8 cellular contexts compared by ENCODE assay signal in genomic region chr1:235328271-235329138, GRCh38. TPM values are rescaled to one million over a fixed set of nuclear protein-coding genes. Genes with fewer than 3 reads are reported as not detected.
A peak's percentile ranks its signal among the peaks of the same experiment; 100 is the strongest.
DNase-seq lines count a peak whose midpoint lies in the region; ATAC-seq and TF ChIP-seq lines count a peak whose summit lies in the region.

Gene GGPS1, plus strand, starts transcription at chr1:235328570. Its CDS starts 6,695 bp downstream, at chr1:235335265.

- no peaks in the 10 kb centered on the region for H3K27me3 Mint-ChIP-seq in activated T-cell treated with anti-CD3 and anti-CD28 coated beads, Interleukin-2, amount 50 U/mL, for 24 hours

- H3K4me1 ChIP-seq in esophagus (ENCODE audit: control insufficient read depth in 2 of 2, insufficient read depth in 2 of 2, low read length in 1 of 2) = no peaks in the 10 kb centered on the region
- peaks cover 17 to 28% of the 10 kb centered on the region in 2 donors for H3K4me1 ChIP-seq in mucosa of rectum (ENCODE audit: control insufficient read depth in 2 of 2, insufficient read depth in 2 of 2, low read length in 2 of 2)

- peak within 1 kb of the TSS; percentile 90 to 95 for H3K9ac ChIP-seq in mucosa of rectum (ENCODE audit: low read depth in 1 of 2, low read length in 2 of 2)

- H3K4me1 Mint-ChIP-seq in activated T-cell treated with anti-CD3 and anti-CD28 coated beads, Interleukin-2, amount 50 U/mL, for 24 hours (ENCODE audit: low read depth) = peaks cover 49% of the 10 kb centered on the region

- no peaks in the 10 kb centered on the region for H3K9me3 Mint-ChIP-seq in activated T-cell treated with anti-CD3 and anti-CD28 coated beads, Interleukin-2, amount 50 U/mL, for 24 hours

- H3K4me3 Mint-ChIP-seq in activated T-cell treated with anti-CD3 and anti-CD28 coated beads, Interleukin-2, amount 50 U/mL, for 24 hours = no peak within 1 kb of the TSS

- ATAC-seq in GM21737 (IDR thresholded peaks at IDR 0.05; ENCODE audit: unreplicated experiment) = peak; percentile 67

- 0% methylated on average over 54 of the region's 54 CpGs for WGBS in esophagus, 2 donors

- H3K27ac Mint-ChIP-seq in activated T-cell treated with anti-CD3 and anti-CD28 coated beads, Interleukin-2, amount 50 U/mL, for 24 hours = no peak within 1 kb of the TSS

- peak; percentile 100 for DNase-seq in DMS79 (lab: John Stamatoyannopoulos, UW)
- peak; percentile 99 for DNase-seq in KG1 (lab: John Stamatoyannopoulos, UW)
- DNase-seq in activated T-cell treated with anti-CD3 and anti-CD28 coated beads, Interleukin-2, amount 50 U/mL, for 24 hours = peak; percentile 98
- peak; percentile 99 for DNase-seq in stimulated activated CD8-positive, alpha-beta memory T cell treated with anti-CD3 and anti-CD28 coated beads, Interleukin-4, amount 100 ng/mL, for 48 hours

- H3K9me3 ChIP-seq in esophagus (ENCODE audit: control insufficient read depth in 2 of 2, insufficient read depth in 1 of 2, low read depth in 1 of 2, low read length in 1 of 2) (no peaks in the 10 kb centered on the region), mucosa of rectum (ENCODE audit: control insufficient read depth in 2 of 2, low read length in 2 of 2) (no peaks in the 10 kb centered on the region)

- H3K36me3 ChIP-seq in esophagus (ENCODE audit: control insufficient read depth in 2 of 2, insufficient read depth in 2 of 2, low read length in 1 of 2) (no peaks in the 10 kb centered on the region), mucosa of rectum (ENCODE audit: control insufficient read depth in 2 of 2, insufficient read depth in 2 of 2, low read length in 2 of 2) (no peaks in the 10 kb centered on the region)

- H3K27ac ChIP-seq in esophagus (ENCODE audit: low read depth in 2 of 2, low read length in 1 of 2) = peak within 1 kb of the TSS; percentile 96 to 97
- H3K27ac ChIP-seq in mucosa of rectum (ENCODE audit: low read depth in 2 of 2, low read length in 2 of 2) = peak within 1 kb of the TSS; percentile 95 to 96

- H3K27me3 ChIP-seq in esophagus (ENCODE audit: control insufficient read depth in 1 of 2, insufficient read depth in 2 of 2, low read length in 2 of 2) (no peaks in the 10 kb centered on the region), mucosa of rectum (ENCODE audit: control insufficient read depth in 2 of 2, insufficient read depth in 2 of 2, low read length in 2 of 2) (no peaks in the 10 kb centered on the region)

- H3K4me3 ChIP-seq in esophagus (ENCODE audit: low read depth in 1 of 2, low read length in 2 of 2) (peak within 1 kb of the TSS; percentile 93 to 99), mucosa of rectum (ENCODE audit: low read length in 2 of 2) (peak within 1 kb of the TSS; percentile 89 to 99)

- peaks cover 41% of the 10 kb centered on the region for H3K36me3 Mint-ChIP-seq in activated T-cell treated with anti-CD3 and anti-CD28 coated beads, Interleukin-2, amount 50 U/mL, for 24 hours (ENCODE audit: low read depth)

TF ChIP-seq in PFSK-1, 5 proteins besides CTCF, POLR2A, EP300 and RAD21:
- TF ChIP-seq SIN3A (IDR thresholded peaks at IDR 0.05; ENCODE audit: borderline replicate concordance, insufficient read depth, low read length) (peak; percentile 77), POLR2AphosphoS5 (IDR thresholded peaks at IDR 0.05; ENCODE audit: low read depth, low read length) (peak; percentile 94), REST (IDR thresholded peaks at IDR 0.05; ENCODE audit: insufficient read depth in 1 of 2, low read depth in 2 of 2, low read length in 2 of 2) (peak in 1 of 2 experiments; percentile 26; a peak in 1 of 4 replicates), FOXP2 (optimal IDR thresholded peaks at IDR 0.05; ENCODE audit: borderline replicate concordance, extremely low read depth, extremely low read length, insufficient read depth) (peak; percentile 48), TAF1 (IDR thresholded peaks at IDR 0.05; ENCODE audit: borderline replicate concordance, insufficient read depth, low read length) (peak; percentile 81)

RNA-seq across cellular contexts. Expression of gene GGPS1, which starts in this region (rescaled TPM):
- 25.3 TPM for polyA plus RNA-seq in PFSK-1 (2012; ENCODE audit: insufficient read length, low read depth)
- 10 to 100 TPM; 14.8 to 19.6 TPM for polyA plus RNA-seq in esophagus

Comparison
In these comparisons a context has a peak if more than half of its experiments do, and no peak if none do; other contexts are left out.
1. Peak in every context shown above with its lines: DNase-seq, ATAC-seq, H3K4me3 ChIP-seq and H3K27ac ChIP-seq.